In the genomic region with DNA sequence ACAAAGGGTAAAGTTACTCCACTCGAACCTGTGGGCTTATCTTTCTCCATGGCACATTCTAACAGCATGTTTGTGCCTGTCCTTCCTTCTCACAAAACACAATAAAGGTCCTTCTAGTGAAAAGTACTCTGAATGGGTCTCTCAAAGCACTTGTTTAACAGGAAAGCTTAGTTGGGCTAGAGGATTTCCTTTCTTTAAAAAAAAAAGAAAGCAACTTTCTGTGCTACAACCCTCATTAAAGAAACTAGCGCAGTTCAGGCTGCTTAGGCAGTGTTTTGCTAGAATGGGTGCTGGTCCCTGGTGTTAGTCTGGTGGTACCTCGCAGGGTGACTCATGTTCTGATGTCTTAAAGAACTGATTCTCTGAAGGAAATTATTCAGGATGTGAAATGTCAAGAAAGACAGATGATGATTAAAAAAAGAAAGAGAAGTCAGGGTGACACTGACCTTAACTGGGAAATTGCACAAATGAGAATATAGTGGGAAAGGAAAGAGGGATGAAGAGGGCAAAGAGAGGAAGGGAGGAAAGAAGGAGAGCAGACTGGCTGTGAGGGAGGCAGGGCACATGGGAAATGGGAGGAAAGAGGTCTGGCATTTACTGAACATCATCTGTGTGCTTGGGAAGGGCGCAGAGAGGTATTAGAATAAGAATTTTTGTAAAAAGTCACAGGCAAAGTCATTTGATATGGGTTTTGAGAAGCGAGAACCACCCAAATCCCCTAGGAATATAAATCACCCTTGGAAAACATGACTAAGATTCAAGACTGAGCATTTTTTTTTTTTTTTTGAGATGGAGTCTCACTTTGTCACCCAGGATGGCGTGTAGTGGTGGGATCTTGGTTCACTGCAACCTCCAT, we compare ENCODE assay signal across 9 cellular contexts.
DNase-seq lines count a peak whose midpoint lies in the region; ATAC-seq and TF ChIP-seq lines count a peak whose summit lies in the region.
"Had no signal": no experiment of that assay in that cellular context is flagged by ENCODE, and none has a peak within 500 bp of the region (broad histone marks: within the 10 kb centered on the region; RNA-seq: fewer than 3 reads in every experiment).

No MANE protein-coding gene starts in this region.

- H2AK5ac ChIP-seq in IMR-90 (ENCODE audit: low read depth, low read length), result peak overlapping the region; percentile 83; the same call in 1 of the 2 replicates

- peak overlapping the region; percentile 73 for H3K14ac ChIP-seq in IMR-90 (replicated peaks; ENCODE audit: low read depth, low read length)

- no peak overlapping the region for H4K5ac ChIP-seq in IMR-90 (ENCODE audit: low read depth, low read length)

- H2BK20ac ChIP-seq in IMR-90 (ENCODE audit: low read depth, low read length), result 0 out of 2 replicates have a peak overlapping the region, but pooled peaks have one; percentile 63

- H3K79me2 ChIP-seq in hepatocyte, result peaks cover 8% of the 10 kb centered on the region

- H3K4me3 ChIP-seq in IMR-90 (ENCODE audit: insufficient read depth, low read depth, low read length) (no peak overlapping the region), hepatocyte (no peak overlapping the region), stomach (no peak overlapping the region)
- H3K4me3 ChIP-seq: skin epidermis had no signal

- TF ChIP-seq EP300 in stomach (IDR thresholded peaks at IDR 0.05), result no peak

- H3K4me2 ChIP-seq in IMR-90 (ENCODE audit: low read depth, low read length), result no peak overlapping the region
- no peak overlapping the region for H3K4me2 ChIP-seq in hepatocyte

- BruUV-seq in IMR-90 (replicated peaks; lab: Mats Ljungman, UMichigan), result no TSS peak

- H2BK15ac ChIP-seq in IMR-90 (ENCODE audit: low read depth, low read length), result no peak overlapping the region

- peaks cover 20% of the 10 kb centered on the region for H3K9me1 ChIP-seq in IMR-90 (ENCODE audit: insufficient read depth, low read length)

- POLR2A ChIA-PET in IMR-90 (lab: Charles Lee; ENCODE audit: unreplicated experiment), result no interaction called here

- H2BK5ac ChIP-seq in IMR-90 (ENCODE audit: low read depth, low read length, poor library complexity, severe bottlenecking), result peak overlapping the region; percentile 32

- H3K9me3 ChIP-seq in IMR-90 (ENCODE audit: control insufficient read depth, insufficient read depth, low read length), result no peaks in the 10 kb centered on the region
- no peaks in the 10 kb centered on the region for H3K9me3 ChIP-seq in hepatocyte (ENCODE audit: low read depth)
- H3K9me3 ChIP-seq in stomach, result peaks cover 0 to 8% (median 0%) of the 10 kb centered on the region in 4 donors

- ATAC-seq in IMR-90 (ENCODE audit: low read depth), result peak; percentile 42; the same call in 1 of the 2 replicates

- no peak for TF ChIP-seq POLR2A in IMR-90 (IDR thresholded peaks at IDR 0.05; ENCODE audit: low read depth, low read length)
- no peak for TF ChIP-seq POLR2A in stomach (IDR thresholded peaks at IDR 0.05)

- TF ChIP-seq CTCF in IMR-90 (conservative IDR thresholded peaks at IDR 0.05; ENCODE audit: low read depth, low read length) (no peak), hepatocyte (IDR thresholded peaks at IDR 0.05; ENCODE audit: poor library complexity) (no peak), stomach (IDR thresholded peaks at IDR 0.05) (no peak)

- H3K27ac ChIP-seq in IMR-90 (ENCODE audit: insufficient read depth, low read length) (no peak overlapping the region), hepatocyte (peak overlapping the region; percentile 80), stomach (peak overlapping the region; percentile 56 to 78 (median 67))

- peaks cover 16% of the 10 kb centered on the region for H3K36me3 ChIP-seq in IMR-90 (ENCODE audit: control insufficient read depth, insufficient read depth, low read length)
- H3K36me3 ChIP-seq in hepatocyte (replicated peaks; ENCODE audit: insufficient read depth, low read depth), result no peaks in the 10 kb centered on the region
- H3K36me3 ChIP-seq in stomach, result peaks cover 0 to 36% (median 31%) of the 10 kb centered on the region in 4 donors

- 0 out of 4 replicates have a peak overlapping the region, but pooled peaks of 1 of the 2 experiments have one; percentile 37 for H4K8ac ChIP-seq in IMR-90 (ENCODE audit: low read depth in 2 of 2, low read length in 2 of 2)

- peaks cover 44% of the 10 kb centered on the region for H4K20me1 ChIP-seq in IMR-90 (ENCODE audit: insufficient read depth, low read length)
- no peaks in the 10 kb centered on the region for H4K20me1 ChIP-seq in hepatocyte (ENCODE audit: insufficient read depth, poor library complexity, severe bottlenecking)

- no peak overlapping the region for H3K9ac ChIP-seq in IMR-90 (ENCODE audit: low read depth, low read length)

- H3K9me2 ChIP-seq in hepatocyte (replicated peaks; ENCODE audit: insufficient read depth), result no peaks in the 10 kb centered on the region

- intact Hi-C loops in IMR-90 (cut with micrococcal nuclease), result no loop called here
- intact Hi-C loops in stomach (cut with DNase I; ENCODE audit: low total_unique reads), result no loop called here

- 17% methylated on average over 1 of the region's 6 CpGs; no CpG with 5 or more reads in 1 of the 2 experiments for WGBS in IMR-90 (ENCODE audit: extremely low coverage in 2 of 2, insufficient read length in 1 of 2), 2 experiments
- 65% methylated on average over 6 of the region's 6 CpGs for WGBS in hepatocyte (ENCODE audit: low lambda C conversion rate, missing lambda C conversion rate)
- WGBS in stomach, 5 donors, result 44 to 64% (median 60%) methylated on average over 6 of the region's 6 CpGs

- H3K56ac ChIP-seq in IMR-90 (ENCODE audit: extremely low read depth, insufficient read depth, low read length), result no peak overlapping the region

- no peak overlapping the region for H4K91ac ChIP-seq in IMR-90 (ENCODE audit: insufficient read depth, low read depth, low read length)

- DNase-seq in IMR-90 (peak; percentile 47), astrocyte of the hippocampus (ENCODE audit: low read depth, low spot score) (peak; percentile 42), hepatocyte (ENCODE audit: low spot score) (no peak), stomach (no peak), pons (ENCODE audit: low spot score) (no peak), NCI-H1930 (lab: John Stamatoyannopoulos, UW) (no peak)
- no peak for DNase-seq in activated naive CD4-positive, alpha-beta T cell treated with Interleukin-2 at 50 U/mL for 16 hours
- DNase-seq: activated CD4-positive, alpha-beta T cell treated with anti-CD3 and anti-CD28 coated beads, Interleukin-2, amount 50 U/mL, for 4 hours had no signal

- dilution Hi-C loops in IMR-90 (cut with HindIII; ENCODE audit: low sequenced_read_pairs, unreplicated experiment), result no loop called here

- peak overlapping the region; percentile 42; the same call in 1 of the 2 replicates for H2BK120ac ChIP-seq in IMR-90 (ENCODE audit: low read depth, low read length)

- peaks cover 34 to 68% of the 10 kb centered on the region in 2 experiments for H3K79me1 ChIP-seq in IMR-90 (ENCODE audit: low read depth in 1 of 2, low read length in 2 of 2)

- in situ Hi-C loops in IMR-90 (cut with MboI; ENCODE audit: low sequenced_read_pairs), result no loop called here

- H3K23ac ChIP-seq in IMR-90 (ENCODE audit: low read depth, low read length), result peak overlapping the region; percentile 69; the same call in 1 of the 2 replicates

- no peak overlapping the region for H2AK9ac ChIP-seq in IMR-90 (replicated peaks; ENCODE audit: low read depth, low read length, poor library complexity)

- no peaks in the 10 kb centered on the region for H3K27me3 ChIP-seq in IMR-90 (ENCODE audit: control insufficient read depth, insufficient read depth, low read length)
- H3K27me3 ChIP-seq in hepatocyte, result no peaks in the 10 kb centered on the region
- H3K27me3 ChIP-seq in stomach, result no peaks in the 10 kb centered on the region

- CTCF ChIA-PET in IMR-90 (lab: Yijun Ruan, JAX), result interaction anchor here (1.3 kb wide), 1 partner anchor 153 kb away, joined by 3 read pairs; no protein-coding TSS in a partner anchor

- peak overlapping the region; percentile 40; the same call in 1 of the 2 replicates for H3K4ac ChIP-seq in IMR-90 (ENCODE audit: low read depth, low read length)

- no peak for TF ChIP-seq RAD21 in IMR-90 (IDR thresholded peaks at IDR 0.05; ENCODE audit: low read length)

- H3K4me1 ChIP-seq in IMR-90 (ENCODE audit: control insufficient read depth, insufficient read depth, low read length) (peaks cover 7% of the 10 kb centered on the region), hepatocyte (ENCODE audit: insufficient read depth) (no peaks in the 10 kb centered on the region), stomach (peaks cover 12 to 35% (median 22%) of the 10 kb centered on the region in 4 donors)

- H3K18ac ChIP-seq in IMR-90 (ENCODE audit: low read depth, low read length), result no peak overlapping the region

- H2AFZ ChIP-seq in IMR-90 (replicated peaks; ENCODE audit: low read length, poor library complexity) (no peak overlapping the region), hepatocyte (no peak overlapping the region)

TF ChIP-seq in IMR-90, 13 proteins besides CTCF, POLR2A, EP300 and RAD21 (continues in another document):
- TF ChIP-seq MAZ (IDR thresholded peaks at IDR 0.05; ENCODE audit: borderline replicate concordance, low read depth, low read length) (no peak), FOS (IDR thresholded peaks at IDR 0.05; ENCODE audit: low read depth, low read length) (no peak), SMC3 (IDR thresholded peaks at IDR 0.05; ENCODE audit: low read depth, low read length) (no peak), CHD1 (IDR thresholded peaks at IDR 0.05; ENCODE audit: low read depth, low read length) (no peak), RCOR1 (IDR thresholded peaks at IDR 0.05; ENCODE audit: insufficient replicate concordance, low read length) (no peak), MXI1 (IDR thresholded peaks at IDR 0.05; ENCODE audit: borderline replicate concordance, low read depth, low read length) (no peak), RFX5 (IDR thresholded peaks at IDR 0.05; ENCODE audit: low read depth, low read length) (no peak), BHLHE40 (IDR thresholded peaks at IDR 0.05; ENCODE audit: low read depth, low read length) (no peak), CEBPB (IDR thresholded peaks at IDR 0.05; ENCODE audit: low read depth, low read length) (no peak)
- TF ChIP-seq, protein P1, sequence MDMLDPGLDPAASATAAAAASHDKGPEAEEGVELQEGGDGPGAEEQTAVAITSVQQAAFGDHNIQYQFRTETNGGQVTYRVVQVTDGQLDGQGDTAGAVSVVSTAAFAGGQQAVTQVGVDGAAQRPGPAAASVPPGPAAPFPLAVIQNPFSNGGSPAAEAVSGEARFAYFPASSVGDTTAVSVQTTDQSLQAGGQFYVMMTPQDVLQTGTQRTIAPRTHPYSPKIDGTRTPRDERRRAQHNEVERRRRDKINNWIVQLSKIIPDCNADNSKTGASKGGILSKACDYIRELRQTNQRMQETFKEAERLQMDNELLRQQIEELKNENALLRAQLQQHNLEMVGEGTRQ (IDR thresholded peaks at IDR 0.05; ENCODE audit: low read depth, low read length), result no peak

Comparison
In these comparisons a context has a peak if more than half of its experiments do, and no peak if none do; other contexts are left out.
1. DNase-seq: peak in IMR-90 (single experiment) and astrocyte of the hippocampus (single experiment); none in hepatocyte (single experiment), stomach (single experiment), activated naive CD4-positive, alpha-beta T cell treated with Interleukin-2 at 50 U/mL for 16 hours (single experiment), pons (single experiment) and NCI-H1930 (0 of 2).